ENCODE assay signal across 26 cellular contexts in the genomic region with DNA sequence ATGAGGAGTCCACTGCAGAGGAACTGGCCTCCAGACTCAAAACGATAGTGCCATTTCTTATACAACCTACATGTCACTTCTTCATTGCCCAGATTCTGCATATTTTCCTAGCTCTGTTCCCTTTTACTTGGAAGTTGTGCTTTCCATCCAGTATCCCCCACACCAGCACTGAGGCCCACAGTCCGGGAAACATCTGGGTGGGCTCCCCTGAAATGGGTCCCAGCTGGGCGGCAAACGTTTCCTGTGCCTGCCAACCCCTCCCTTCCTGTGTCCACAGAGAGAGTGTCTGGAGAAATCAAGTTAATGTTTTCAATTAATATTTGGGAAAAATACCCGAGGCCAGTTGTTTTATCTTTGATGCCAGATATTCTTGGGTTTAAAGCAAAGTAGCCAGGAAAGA.
"Had no signal": no experiment of that assay in that cellular context is flagged by ENCODE, and none has a peak within 500 bp of the region (broad histone marks: within the 10 kb centered on the region; RNA-seq: fewer than 3 reads in every experiment).

No MANE protein-coding gene starts in this region.

- H3K4me3 Mint-ChIP-seq: activated B cell treated with CpG ODN at 0.5 μM for 24 hours; activated CD4-positive, alpha-beta T cell treated with anti-CD3 and anti-CD28 coated beads, Interleukin-2, amount 10 ng/mL, durations not matched to agents 24 days and 14 days; activated CD8-positive, alpha-beta memory T cell treated with anti-CD3 and anti-CD28 coated beads, Interleukin-2, amount 10 ng/mL, durations not matched to agents 7 days and 5 days; activated naive CD8-positive, alpha-beta T cell treated with anti-CD3 and anti-CD28 coated beads, Interleukin-2, amount 50 U/mL, for 24 hours; activated T-cell treated with anti-CD3 and anti-CD28 coated beads, Interleukin-2, amount 50 U/mL, for 24 hours; activated T-helper 1 cell treated with anti-CD3 and anti-CD28 coated beads, Interleukin-12 subunit alpha, Interleukin-12 subunit beta, Interleukin-2, Interleukin-4 antibody, amounts not matched to agents 30 ng/mL and 10 ng/mL and 1 ng/mL, durations not matched to agents 14 hours and 24 hours and 36 hours; T-helper 17 cell had no signal

- H3K27ac Mint-ChIP-seq: activated B cell treated with CpG ODN at 0.5 μM for 24 hours; activated CD4-positive, alpha-beta T cell treated with anti-CD3 and anti-CD28 coated beads, Interleukin-2, amount 10 ng/mL, durations not matched to agents 24 days and 14 days; activated CD8-positive, alpha-beta memory T cell treated with anti-CD3 and anti-CD28 coated beads, Interleukin-2, amount 10 ng/mL, durations not matched to agents 7 days and 5 days; activated naive CD8-positive, alpha-beta T cell treated with anti-CD3 and anti-CD28 coated beads, Interleukin-2, amount 50 U/mL, for 24 hours; activated T-cell treated with anti-CD3 and anti-CD28 coated beads, Interleukin-2, amount 50 U/mL, for 24 hours; activated T-helper 1 cell treated with anti-CD3 and anti-CD28 coated beads, Interleukin-12 subunit alpha, Interleukin-12 subunit beta, Interleukin-2, Interleukin-4 antibody, amounts not matched to agents 30 ng/mL and 10 ng/mL and 1 ng/mL, durations not matched to agents 14 hours and 24 hours and 36 hours; T-helper 17 cell had no signal

- H3K27me3 Mint-ChIP-seq: activated CD8-positive, alpha-beta memory T cell treated with anti-CD3 and anti-CD28 coated beads, Interleukin-2, amount 10 ng/mL, durations not matched to agents 7 days and 5 days; activated naive CD8-positive, alpha-beta T cell treated with anti-CD3 and anti-CD28 coated beads, Interleukin-2, amount 50 U/mL, for 24 hours had no signal

- H3K9me3 ChIP-seq: ascending aorta, body of pancreas, Peyer's patch had no signal

- H3K9me3 Mint-ChIP-seq: activated T-cell treated with anti-CD3 and anti-CD28 coated beads, Interleukin-2, amount 50 U/mL, for 24 hours; activated T-helper 1 cell treated with anti-CD3 and anti-CD28 coated beads, Interleukin-12 subunit alpha, Interleukin-12 subunit beta, Interleukin-2, Interleukin-4 antibody, amounts not matched to agents 30 ng/mL and 10 ng/mL and 1 ng/mL, durations not matched to agents 14 hours and 24 hours and 36 hours had no signal

- DNase-seq: activated B cell treated with CpG ODN at 0.5 μM for 24 hours; activated CD4-positive, alpha-beta T cell treated with anti-CD3 and anti-CD28 coated beads for 1 hour; activated CD4-positive, alpha-beta T cell treated with anti-CD3 and anti-CD28 coated beads, Interleukin-2, amount 10 ng/mL, durations not matched to agents 24 days and 14 days; activated CD4-positive, alpha-beta T cell treated with anti-CD3 and anti-CD28 coated beads, Interleukin-2, amount 50 U/mL, for 48 hours; activated CD8-positive, alpha-beta memory T cell treated with anti-CD3 and anti-CD28 coated beads, Interleukin-2, amount 10 ng/mL, durations not matched to agents 7 days and 5 days; activated effector memory CD4-positive, alpha-beta T cell treated with anti-CD3 and anti-CD28 coated beads, Interleukin-2, amount 50 U/mL, for 16 hours; activated naive CD4-positive, alpha-beta T cell treated with Interleukin-2 at 50 U/mL for 16 hours; activated naive CD8-positive, alpha-beta T cell treated with anti-CD3 and anti-CD28 coated beads, Interleukin-2, amount 50 U/mL, for 24 hours; activated T-cell treated with anti-CD3 and anti-CD28 coated beads, Interleukin-2, amount 50 U/mL, for 24 hours; amniotic stem cell; body of pancreas; central memory CD4-positive, alpha-beta T cell; MM.1S; NCI-H1105 treated with DMSO at 0.1 percent for 48 hours; NCI-H1436 treated with DMSO at 0.1 percent for 48 hours; NCI-H187; NCI-H2081; NCI-H524; SHP77; T-helper 17 cell; T-helper 9 cell had no signal

- H3K4me3 ChIP-seq: ascending aorta, body of pancreas, Peyer's patch had no signal

- H3K4me1 Mint-ChIP-seq: activated B cell treated with CpG ODN at 0.5 μM for 24 hours; activated CD4-positive, alpha-beta T cell treated with anti-CD3 and anti-CD28 coated beads, Interleukin-2, amount 10 ng/mL, durations not matched to agents 24 days and 14 days; T-helper 17 cell had no signal

- ATAC-seq: activated CD8-positive, alpha-beta memory T cell treated with anti-CD3 and anti-CD28 coated beads, Interleukin-2, amount 10 ng/mL, durations not matched to agents 7 days and 5 days; activated naive CD4-positive, alpha-beta T cell treated with anti-CD3 and anti-CD28 coated beads, Interleukin-2, amount 50 U/mL, for 72 hours; activated naive CD8-positive, alpha-beta T cell treated with anti-CD3 and anti-CD28 coated beads, Interleukin-2, amount 50 U/mL, for 24 hours; body of pancreas; T-helper 17 cell had no signal

- H3K27ac ChIP-seq: ascending aorta, body of pancreas, RWPE1 had no signal

- H3K27me3 ChIP-seq: ascending aorta, body of pancreas, Peyer's patch had no signal

- H3K36me3 ChIP-seq: ascending aorta, Peyer's patch had no signal

- H3K36me3 Mint-ChIP-seq: activated CD8-positive, alpha-beta memory T cell treated with anti-CD3 and anti-CD28 coated beads, Interleukin-2, amount 10 ng/mL, durations not matched to agents 7 days and 5 days had no signal

- H3K4me1 ChIP-seq: ascending aorta, Peyer's patch had no signal
